ENCODE assay signal across 15 cellular contexts in the genomic region with DNA sequence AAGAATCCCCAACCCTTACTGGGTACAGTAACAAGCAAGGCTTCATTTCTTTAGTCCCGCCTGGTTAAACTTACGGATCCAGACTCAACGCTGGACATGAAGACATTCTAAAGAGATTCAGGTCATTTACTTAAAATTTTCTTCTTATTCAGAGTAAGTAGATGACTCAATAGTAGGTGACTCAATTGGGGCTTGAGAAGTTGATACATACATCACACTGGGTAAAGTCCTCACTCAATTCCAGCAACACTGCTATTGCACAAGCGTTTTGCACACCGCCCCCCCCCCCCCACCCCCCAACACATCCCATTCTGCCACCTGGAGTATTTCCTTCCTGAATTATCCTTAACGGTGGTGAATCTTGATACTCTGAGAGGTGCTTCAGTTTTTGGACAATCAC.
A peak's percentile ranks its signal among the peaks of the same experiment; 100 is the strongest.
DNase-seq lines count a peak whose midpoint lies in the region; ATAC-seq and TF ChIP-seq lines count a peak whose summit lies in the region.
"Had no signal": no experiment of that assay in that cellular context is flagged by ENCODE, and none has a peak within 500 bp of the region (broad histone marks: within the 10 kb centered on the region; RNA-seq: fewer than 3 reads in every experiment).

No MANE protein-coding gene starts in this region.

- no peaks in the 10 kb centered on the region for H3K4me1 Mint-ChIP-seq in MCF 10A (ENCODE audit: insufficient read depth, unreplicated experiment)
- H3K4me1 Mint-ChIP-seq in activated T-helper 17 cell treated with anti-CD3 and anti-CD28 coated beads, Interleukin-2, amount 50 U/mL, for 72 hours, result peaks cover 8% of the 10 kb centered on the region

- no peak overlapping the region for H3K27ac Mint-ChIP-seq in MCF 10A (ENCODE audit: low read depth, unreplicated experiment)
- peak overlapping the region; percentile 69 for H3K27ac Mint-ChIP-seq in activated T-helper 17 cell treated with anti-CD3 and anti-CD28 coated beads, Interleukin-2, amount 50 U/mL, for 72 hours

- H3K36me3 Mint-ChIP-seq in MCF 10A (ENCODE audit: insufficient read depth, unreplicated experiment), result peaks cover 74% of the 10 kb centered on the region
- peaks cover 100% of the 10 kb centered on the region for H3K36me3 Mint-ChIP-seq in activated T-helper 17 cell treated with anti-CD3 and anti-CD28 coated beads, Interleukin-2, amount 50 U/mL, for 72 hours (ENCODE audit: low read depth)

- H3K4me3 ChIP-seq in breast epithelium, result no peak overlapping the region
- no peak overlapping the region for H3K4me3 ChIP-seq in fibroblast of the aortic adventitia (ENCODE audit: low read depth, low read length)
- H3K4me3 ChIP-seq: GM12878, tibial artery had no signal

- intact Hi-C loops in MCF 10A (cut with micrococcal nuclease), result no loop called here
- intact Hi-C loops in breast epithelium (cut with DNase I; ENCODE audit: low total_unique reads), result no loop called here
- intact Hi-C loops in left ventricle myocardium superior (cut with micrococcal nuclease), result no loop called here

- no TSS peak for BruUV-seq in MCF 10A (replicated peaks; lab: Mats Ljungman, UMichigan)

- TF ChIP-seq POLR2A in breast epithelium (IDR thresholded peaks at IDR 0.05) (no peak), GM18505 (IDR thresholded peaks at IDR 0.05; ENCODE audit: borderline replicate concordance, extremely low read depth, insufficient read depth, insufficient read length) (no peak)

- H3K9me3 Mint-ChIP-seq in MCF 10A (ENCODE audit: unreplicated experiment), result no peaks in the 10 kb centered on the region
- H3K9me3 Mint-ChIP-seq in activated T-helper 17 cell treated with anti-CD3 and anti-CD28 coated beads, Interleukin-2, amount 50 U/mL, for 72 hours, result no peaks in the 10 kb centered on the region
- H3K9me3 Mint-ChIP-seq: activated B cell treated with CpG ODN at 0.5 μM for 24 hours had no signal

- H3K27me3 Mint-ChIP-seq in MCF 10A (ENCODE audit: insufficient read depth, unreplicated experiment), result no peaks in the 10 kb centered on the region
- H3K27me3 Mint-ChIP-seq in activated T-helper 17 cell treated with anti-CD3 and anti-CD28 coated beads, Interleukin-2, amount 50 U/mL, for 72 hours, result no peaks in the 10 kb centered on the region
- H3K27me3 Mint-ChIP-seq: activated B cell treated with CpG ODN at 0.5 μM for 24 hours had no signal

- H3K27me3 ChIP-seq in breast epithelium, result no peaks in the 10 kb centered on the region
- H3K27me3 ChIP-seq: tibial artery had no signal

- DNase-seq in MCF 10A (ENCODE audit: unreplicated experiment), result peak; percentile 54
- no peak for DNase-seq in breast epithelium (ENCODE audit: low spot score in 2 of 2)
- DNase-seq in fibroblast of the aortic adventitia (ENCODE audit: low read depth), result peak; percentile 46
- DNase-seq in left ventricle myocardium superior, result no peak
- DNase-seq in NCI-H524 treated with DMSO at 0.1 percent for 48 hours (lab: John Stamatoyannopoulos, UW), result no peak
- DNase-seq in NCI-H526 (lab: John Stamatoyannopoulos, UW), result no peak
- DNase-seq: activated B cell treated with CpG ODN at 0.5 μM for 24 hours, AML-193, anterior cingulate cortex, DMS79 treated with DMSO at 0.1 percent for 48 hours, NCI-H2171 treated with DMSO at 0.1 percent for 48 hours, tibial artery had no signal

- H3K9me3 ChIP-seq in breast epithelium, result no peaks in the 10 kb centered on the region
- H3K9me3 ChIP-seq: tibial artery had no signal

- H3K36me3 ChIP-seq in breast epithelium, result no peaks in the 10 kb centered on the region

- POLR2A ChIA-PET in MCF 10A (lab: Yijun Ruan, JAX), result no interaction called here

- ATAC-seq in activated T-helper 17 cell treated with anti-CD3 and anti-CD28 coated beads, Interleukin-2, amount 50 U/mL, for 72 hours (replicated peaks), result peak; percentile 84
- ATAC-seq in left ventricle myocardium superior (no peak), GM18505 (IDR thresholded peaks at IDR 0.05; ENCODE audit: unreplicated experiment) (no peak)
- ATAC-seq: GM12878 had no signal

- no peak overlapping the region for H3K27ac ChIP-seq in breast epithelium
- H3K27ac ChIP-seq: tibial artery had no signal

- CTCF ChIA-PET in MCF 10A (lab: Yijun Ruan, JAX), result interaction anchor here (0.8 kb wide), 1 partner anchor 668 kb away, joined by 3 read pairs; no protein-coding TSS in a partner anchor

- TF ChIP-seq CTCF in MCF 10A (IDR thresholded peaks at IDR 0.05; ENCODE audit: unreplicated experiment), result no peak
- TF ChIP-seq CTCF in breast epithelium (IDR thresholded peaks at IDR 0.05), result no peak
- no peak for TF ChIP-seq CTCF in fibroblast of the aortic adventitia (IDR thresholded peaks at IDR 0.05; ENCODE audit: insufficient read depth, low read length)

- no peak overlapping the region for H3K4me3 Mint-ChIP-seq in MCF 10A (ENCODE audit: unreplicated experiment)
- H3K4me3 Mint-ChIP-seq in activated T-helper 17 cell treated with anti-CD3 and anti-CD28 coated beads, Interleukin-2, amount 50 U/mL, for 72 hours, result peak overlapping the region; percentile 29
- H3K4me3 Mint-ChIP-seq: activated B cell treated with CpG ODN at 0.5 μM for 24 hours had no signal

- H3K4me1 ChIP-seq in breast epithelium, result no peaks in the 10 kb centered on the region

Comparison
In these comparisons a context has a peak if more than half of its experiments do, and no peak if none do; other contexts are left out.
1. DNase-seq: peak in MCF 10A (single experiment) and fibroblast of the aortic adventitia (single experiment); none in breast epithelium (0 of 2), left ventricle myocardium superior (single experiment), NCI-H524 treated with DMSO at 0.1 percent for 48 hours (single experiment) and NCI-H526 (0 of 2).